26 cellular contexts compared by ENCODE assay signal in genomic region chrY:6995987-6996386, GRCh38.
"Had no signal": no experiment of that assay in that cellular context is flagged by ENCODE, and none has a peak within 500 bp of the region (broad histone marks: within the 10 kb centered on the region; RNA-seq: fewer than 3 reads in every experiment).

No MANE protein-coding gene starts in this region.

- H3K27me3 ChIP-seq: adrenal gland, brain microvascular endothelial cell, SJSA1 had no signal

- H3K27ac ChIP-seq: adrenal gland, brain microvascular endothelial cell, SJSA1 had no signal

- H3K36me3 ChIP-seq: adrenal gland, brain microvascular endothelial cell, SJSA1 had no signal

- H3K4me2 ChIP-seq: SK-N-SH had no signal

- H3K4me3 ChIP-seq: adrenal gland, SJSA1 had no signal

- H3K9me3 ChIP-seq: adrenal gland, SJSA1, SK-N-SH had no signal

- DNase-seq: activated CD4-positive, alpha-beta T cell treated with anti-CD3 and anti-CD28 coated beads for 36 hours; activated CD4-positive, alpha-beta T cell treated with anti-CD3 and anti-CD28 coated beads, Interleukin-2, amount 10 ng/mL, durations not matched to agents 7 days and 5 days; activated CD4-positive, alpha-beta T cell treated with anti-CD3 and anti-CD28 coated beads, Interleukin-2, amount 50 U/mL, for 48 hours; activated CD8-positive, alpha-beta T cell treated with anti-CD3 and anti-CD28 coated beads, Interleukin-2, amount 10 ng/mL, durations not matched to agents 7 days and 5 days; activated gamma-delta T cell treated with Interleukin-2 at 50 U/mL for 16 hours; activated naive CD4-positive, alpha-beta T cell treated with anti-CD3 and anti-CD28 coated beads for 36 hours; activated T-cell treated with anti-CD3 and anti-CD28 coated beads, Interleukin-2, amount 50 U/mL, for 4 hours; brain microvascular endothelial cell; central memory CD4-positive, alpha-beta T cell; NCI-H1105; NCI-H1417 treated with DMSO at 0.1 percent for 48 hours; NCI-H187 treated with DMSO at 0.1 percent for 48 hours; NCI-H2081; NCI-H226; NCI-H446 treated with DMSO at 0.1 percent for 48 hours; NCI-H524 treated with DMSO at 0.1 percent for 48 hours; RPMI8226; SHP77 treated with DMSO at 0.1 percent for 48 hours; SK-N-SH had no signal

- FAIRE-seq: TTC549 had no signal

- H3K9ac ChIP-seq: SK-N-SH had no signal

- H3K4me1 ChIP-seq: adrenal gland, SJSA1 had no signal

- H3K9me2 ChIP-seq: SK-N-SH had no signal

- ATAC-seq: activated CD4-positive, alpha-beta T cell treated with anti-CD3 and anti-CD28 coated beads for 36 hours; activated CD4-positive, CD25-positive, alpha-beta regulatory T cell treated with anti-CD3 and anti-CD28 coated beads, Interleukin-2, amount 50 U/mL, for 24 hours; activated CD8-positive, alpha-beta T cell treated with anti-CD3 and anti-CD28 coated beads, Interleukin-2, amount 10 ng/mL, durations not matched to agents 7 days and 5 days; activated naive CD4-positive, alpha-beta T cell treated with anti-CD3 and anti-CD28 coated beads, Interleukin-2, amount 50 U/mL, for 72 hours; activated T-cell treated with anti-CD3 and anti-CD28 coated beads, Interleukin-2, amount 50 U/mL, for 4 hours; Panc1; WTC11 had no signal
